8 cellular contexts compared by ENCODE assay signal in the genomic region with DNA sequence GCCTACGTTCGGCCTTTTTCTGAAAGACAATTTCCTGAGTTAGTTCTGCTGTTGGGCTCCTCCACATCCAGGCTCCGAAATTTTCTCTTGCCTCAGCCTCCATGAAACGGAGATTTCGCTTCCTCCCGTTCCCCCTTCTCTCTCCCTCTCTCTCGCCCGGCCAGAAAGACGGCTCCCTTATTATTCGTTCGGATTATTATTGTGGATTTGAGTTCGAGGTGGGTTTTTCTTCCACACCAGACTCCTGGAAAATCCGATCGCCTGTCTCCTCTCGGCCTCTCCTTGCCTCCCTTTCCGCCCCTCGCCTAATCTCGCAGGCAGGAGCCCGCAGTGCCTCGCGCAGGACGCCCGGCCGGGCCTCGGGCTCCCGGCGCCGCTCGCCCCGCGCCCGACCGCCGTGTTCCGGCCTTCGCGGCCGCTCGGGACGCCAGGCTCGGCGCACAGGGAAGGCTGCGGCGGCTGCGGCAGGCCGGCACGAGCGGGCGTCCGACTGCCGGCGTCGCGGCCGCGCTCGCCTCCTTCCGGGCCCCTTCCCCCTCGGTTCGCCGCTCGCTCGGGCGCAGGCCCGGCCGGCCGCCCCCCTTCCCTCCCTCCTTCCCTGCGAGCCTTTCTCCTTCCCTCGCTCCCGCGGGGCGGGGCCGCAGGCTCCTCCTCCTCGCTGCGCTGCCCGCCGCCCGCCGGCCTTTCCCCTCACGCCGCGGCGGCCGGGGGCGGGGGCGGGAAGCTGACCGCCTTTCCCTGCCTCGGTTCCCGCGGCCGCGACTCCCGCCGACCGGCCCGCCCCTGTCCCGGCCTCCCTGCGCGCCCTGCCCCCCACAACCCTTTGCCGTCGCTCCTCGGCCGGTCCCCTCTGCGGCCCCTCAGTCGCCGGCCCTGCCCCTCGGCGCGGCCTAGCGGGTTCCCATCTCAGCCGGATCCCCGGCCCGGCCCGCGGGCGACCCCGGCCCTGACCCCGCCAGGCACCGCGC. TPM values are rescaled to one million over a fixed set of nuclear protein-coding genes. Genes with fewer than 3 reads are reported as not detected.
A peak's percentile ranks its signal among the peaks of the same experiment; 100 is the strongest.
DNase-seq lines count a peak whose midpoint lies in the region; ATAC-seq lines count a peak whose summit lies in the region.

A gene with protein sequence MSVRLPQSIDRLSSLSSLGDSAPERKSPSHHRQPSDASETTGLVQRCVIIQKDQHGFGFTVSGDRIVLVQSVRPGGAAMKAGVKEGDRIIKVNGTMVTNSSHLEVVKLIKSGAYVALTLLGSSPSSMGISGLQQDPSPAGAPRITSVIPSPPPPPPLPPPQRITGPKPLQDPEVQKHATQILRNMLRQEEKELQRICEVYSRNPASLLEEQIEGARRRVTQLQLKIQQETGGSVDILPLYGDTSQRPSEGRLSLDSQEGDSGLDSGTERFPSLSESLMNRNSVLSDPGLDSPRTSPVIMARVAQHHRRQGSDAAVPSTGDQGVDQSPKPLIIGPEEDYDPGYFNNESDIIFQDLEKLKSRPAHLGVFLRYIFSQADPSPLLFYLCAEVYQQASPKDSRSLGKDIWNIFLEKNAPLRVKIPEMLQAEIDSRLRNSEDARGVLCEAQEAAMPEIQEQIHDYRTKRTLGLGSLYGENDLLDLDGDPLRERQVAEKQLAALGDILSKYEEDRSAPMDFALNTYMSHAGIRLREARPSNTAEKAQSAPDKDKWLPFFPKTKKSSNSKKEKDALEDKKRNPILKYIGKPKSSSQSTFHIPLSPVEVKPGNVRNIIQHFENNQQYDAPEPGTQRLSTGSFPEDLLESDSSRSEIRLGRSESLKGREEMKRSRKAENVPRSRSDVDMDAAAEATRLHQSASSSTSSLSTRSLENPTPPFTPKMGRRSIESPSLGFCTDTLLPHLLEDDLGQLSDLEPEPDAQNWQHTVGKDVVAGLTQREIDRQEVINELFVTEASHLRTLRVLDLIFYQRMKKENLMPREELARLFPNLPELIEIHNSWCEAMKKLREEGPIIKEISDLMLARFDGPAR (N-terminal part only) (minus strand): TSS at position 492 of the 968 bp plus-strand sequence. CDS start 1,412 bp downstream, outside the sequence.

- no peaks in the 10 kb centered on the region for H3K9me2 ChIP-seq in GM23248 (ENCODE audit: insufficient read depth)

- peak within 1 kb of the TSS; percentile 96 for H3K9ac ChIP-seq in GM23248

- peak within 1 kb of the TSS; percentile 83 for H3K27ac ChIP-seq in GM23248
- H3K27ac ChIP-seq in iPS DF 6.9 (ENCODE audit: low read length), result no peak within 1 kb of the TSS

- 1% methylated on average over 53 to 112 of the region's 120 CpGs for WGBS in GM23248 (ENCODE audit: low coverage in 1 of 2, low lambda C conversion rate in 2 of 2, missing lambda C conversion rate in 2 of 2), 2 experiments
- no CpG with 5 or more reads among the region's 120 CpGs for WGBS in iPS DF 6.9 (ENCODE audit: insufficient coverage, insufficient read length)

- no peak for ATAC-seq in GM19397 (IDR thresholded peaks at IDR 0.05; ENCODE audit: unreplicated experiment)

- H3F3A ChIP-seq in GM23248 (ENCODE audit: insufficient read depth), result 0 out of 2 replicates have a peak, but pooled peaks cover 15% of the 10 kb centered on the region

- peaks cover 37% of the 10 kb centered on the region for H3K4me1 ChIP-seq in GM23248 (ENCODE audit: insufficient read depth)
- H3K4me1 ChIP-seq in iPS DF 6.9 (ENCODE audit: control insufficient read depth, insufficient read depth, low read length), result peaks cover 5% of the 10 kb centered on the region; the same call in 1 of the 2 replicates

- H3K79me2 ChIP-seq in GM23248 (ENCODE audit: insufficient read depth), result peaks cover 45% of the 10 kb centered on the region

- H3K27me3 ChIP-seq in GM23248 (replicated peaks; ENCODE audit: insufficient read depth) (0 out of 2 replicates have a peak, but pooled peaks cover 1% of the 10 kb centered on the region), iPS DF 6.9 (ENCODE audit: control insufficient read depth, insufficient read depth, low read length) (no peaks in the 10 kb centered on the region)

- peak within 1 kb of the TSS; percentile 96 for H2AFZ ChIP-seq in GM23248

- in situ Hi-C loops in GM23248 (cut with MboI) (no loop called here), T47D (cut with HindIII; ENCODE audit: low pct_unique_long_range_greater_than_20kb, low sequenced_read_pairs) (no loop called here)

- no peaks in the 10 kb centered on the region for H3K36me3 ChIP-seq in GM23248 (ENCODE audit: low read depth)
- no peaks in the 10 kb centered on the region for H3K36me3 ChIP-seq in iPS DF 6.9 (ENCODE audit: control insufficient read depth, insufficient read depth, low read length)

- DNase-seq in EL, result peak; percentile 92
- DNase-seq in GM23248, result peak; percentile 96
- peak; percentile 83 for DNase-seq in NCI-H1105 (lab: John Stamatoyannopoulos, UW)
- peak; percentile 88 for DNase-seq in SKM-1 treated with dmso at 0.1 percent for 144 hours (lab: John Stamatoyannopoulos, UW; ENCODE audit: unreplicated experiment)
- DNase-seq in T47D (ENCODE audit: low read depth in 1 of 2, low spot score in 1 of 2), result peak; percentile 91 to 96
- DNase-seq in iPS DF 6.9 (ENCODE audit: low read depth, low spot score), result peak; percentile 64
- DNase-seq in putamen (ENCODE audit: low spot score), result peak; percentile 91

- H3K4me3 ChIP-seq in GM23248, result peak within 1 kb of the TSS; percentile 90
- peak within 1 kb of the TSS; percentile 67 for H3K4me3 ChIP-seq in iPS DF 6.9 (ENCODE audit: low read length)

- peaks cover 5% of the 10 kb centered on the region for H4K20me1 ChIP-seq in GM23248 (ENCODE audit: insufficient read depth)

- peak within 1 kb of the TSS; percentile 98 for H3K4me2 ChIP-seq in GM23248 (ENCODE audit: unreplicated experiment)

- H3K9me3 ChIP-seq in GM23248 (ENCODE audit: low read depth), result no peaks in the 10 kb centered on the region
- H3K9me3 ChIP-seq in iPS DF 6.9 (ENCODE audit: control insufficient read depth, insufficient read depth, low read length), result no peaks in the 10 kb centered on the region

RNA-seq across cellular contexts. Expression of the gene that starts here (rescaled TPM):
- 23.0 and 26.6 TPM in 2 replicates for total RNA-seq in GM23248 (2014; rRNA removed; shearing (Covaris generic))
- polyA plus RNA-seq in GM23248 (2016; fragmentation: Nextera tagmentation; extraction: Ambion mirVana), result 11.0 and 13.3 TPM in 2 replicates
